In genomic region chr9:21096901-21097255, GRCh38 we compare ENCODE assay signal across 12 cellular contexts. TPM values are rescaled to one million over a fixed set of nuclear protein-coding genes. Genes with fewer than 3 reads are reported as not detected.
DNase-seq lines count a peak whose midpoint lies in the region; ATAC-seq and TF ChIP-seq lines count a peak whose summit lies in the region.
"Had no signal": no experiment of that assay in that cellular context is flagged by ENCODE, and none has a peak within 500 bp of the region (broad histone marks: within the 10 kb centered on the region; RNA-seq: fewer than 3 reads in every experiment).

No MANE protein-coding gene starts in this region.

- H3K9me3 ChIP-seq in esophagus squamous epithelium = no peaks in the 10 kb centered on the region
- H3K9me3 ChIP-seq: right lobe of liver had no signal

- TF ChIP-seq CTCF in GM12865 (IDR thresholded peaks at IDR 0.05; ENCODE audit: insufficient read depth, low read depth, low read length, missing control alignments) (no peak), NB4 (IDR thresholded peaks at IDR 0.05; ENCODE audit: low read depth, low read length) (no peak), esophagus squamous epithelium (IDR thresholded peaks at IDR 0.05) (no peak)

- H3K9ac ChIP-seq in rectal smooth muscle tissue (ENCODE audit: low read length) = no peak overlapping the region

- H3K27ac ChIP-seq in esophagus squamous epithelium (peak overlapping the region in 3 of 4 donors; percentile 17 to 60 (median 34)), rectal smooth muscle tissue (ENCODE audit: low read depth, low read length) (peak overlapping the region; percentile 78)
- H3K27ac ChIP-seq: right lobe of liver had no signal

- H3K27me3 ChIP-seq in esophagus squamous epithelium (no peaks in the 10 kb centered on the region), rectal smooth muscle tissue (ENCODE audit: control insufficient read depth, insufficient read depth, low read length) (no peaks in the 10 kb centered on the region)
- H3K27me3 ChIP-seq: dorsolateral prefrontal cortex, right lobe of liver had no signal

- TF ChIP-seq POLR2A in NB4 (IDR thresholded peaks at IDR 0.05; ENCODE audit: extremely low read depth, insufficient read length) (no peak), esophagus squamous epithelium (IDR thresholded peaks at IDR 0.05) (no peak)

- H3K4me1 ChIP-seq in esophagus squamous epithelium = peaks cover 0 to 15% (median 0%) of the 10 kb centered on the region in 3 donors
- H3K4me1 ChIP-seq in rectal smooth muscle tissue (ENCODE audit: control insufficient read depth, insufficient read depth, low read length) = peaks cover 5% of the 10 kb centered on the region
- H3K4me1 ChIP-seq: right lobe of liver had no signal

- peak overlapping the region; percentile 6; the same call in 1 of the 2 replicates for H3K4me3 ChIP-seq in GM12865 (ENCODE audit: low read depth, low read length)
- H3K4me3 ChIP-seq in NB4 (ENCODE audit: low read depth, low read length) = peak overlapping the region; percentile 49
- H3K4me3 ChIP-seq in esophagus squamous epithelium = peak overlapping the region in 1 of 4 donors; percentile 53
- peak overlapping the region; percentile 20 for H3K4me3 ChIP-seq in rectal smooth muscle tissue (ENCODE audit: low read length)
- H3K4me3 ChIP-seq: right lobe of liver had no signal

- intact Hi-C loops in esophagus squamous epithelium (cut with DNase I) = no loop called here

- DNase-seq in GM12865 (ENCODE audit: low read depth) (no peak), NB4 (ENCODE audit: low read depth) (peak; percentile 75), esophagus squamous epithelium (lab: John Stamatoyannopoulos, UW) (no peak), NCI-H2081 treated with DMSO at 0.1 percent for 48 hours (lab: John Stamatoyannopoulos, UW) (no peak), C1 segment of cervical spinal cord (lab: John Stamatoyannopoulos, UW) (no peak)
- DNase-seq: dorsolateral prefrontal cortex; NCI-H1105 treated with DMSO at 0.1 percent for 48 hours; right lobe of liver; stimulated activated naive B cell treated with anti-CD40 and anti-IgM and Interleukin-4, amounts not matched to agents 10 μg/mL and 1 μg/mL and 100 μg/mL, for 72 hours had no signal

- WGBS in esophagus squamous epithelium, 2 donors = 60 to 61% methylated on average over 2 of the region's 2 CpGs

- no peaks in the 10 kb centered on the region for H3K36me3 ChIP-seq in esophagus squamous epithelium
- H3K36me3 ChIP-seq in rectal smooth muscle tissue (ENCODE audit: control insufficient read depth, insufficient read depth, low read length) = no peaks in the 10 kb centered on the region
- H3K36me3 ChIP-seq: right lobe of liver had no signal

- no peak for ATAC-seq in GM19324 (IDR thresholded peaks at IDR 0.05; ENCODE audit: low FRiP score, unreplicated experiment)
- no peak for ATAC-seq in GM18858 (IDR thresholded peaks at IDR 0.05; ENCODE audit: unreplicated experiment)

RNA-seq across cellular contexts. Expression of gene IFNB1, which starts 19.1 kb away (rescaled TPM):
- not detected for total RNA-seq in esophagus squamous epithelium
- total RNA-seq: dorsolateral prefrontal cortex, right lobe of liver had no signal

RNA-seq across cellular contexts. Expression of gene IFNW1, which starts 44.8 kb away (rescaled TPM):
- not detected for total RNA-seq in esophagus squamous epithelium
- total RNA-seq: dorsolateral prefrontal cortex, right lobe of liver had no signal
